In genomic region chr14:68468437-68469207, GRCh38 we compare ENCODE assay signal across 8 cellular contexts.
DNase-seq lines count a peak whose midpoint lies in the region; ATAC-seq and TF ChIP-seq lines count a peak whose summit lies in the region.

No MANE protein-coding gene starts in this region.

- no peak for TF ChIP-seq RAD21 in SK-N-SH (IDR thresholded peaks at IDR 0.05; ENCODE audit: low read length)

- H3K9me3 ChIP-seq in SK-N-SH, result no peaks in the 10 kb centered on the region
- no peaks in the 10 kb centered on the region for H3K9me3 ChIP-seq in right lobe of liver
- no peaks in the 10 kb centered on the region for H3K9me3 ChIP-seq in testis

- no peak for TF ChIP-seq EP300 in SK-N-SH (IDR thresholded peaks at IDR 0.05; ENCODE audit: borderline replicate concordance in 1 of 2, low read depth in 1 of 2, low read length in 1 of 2)

- H3K4me3 ChIP-seq in SK-N-SH (ENCODE audit: low read depth in 2 of 2, low read length in 1 of 2) (no peak overlapping the region), right lobe of liver (no peak overlapping the region), testis (no peak overlapping the region)

- TF ChIP-seq CTCF in SK-N-SH (IDR thresholded peaks at IDR 0.05), result no peak
- TF ChIP-seq CTCF in right lobe of liver (IDR thresholded peaks at IDR 0.05), result no peak
- TF ChIP-seq CTCF in testis (IDR thresholded peaks at IDR 0.05), result no peak

- WGBS in SK-N-SH (ENCODE audit: low lambda C conversion rate), result 70% methylated on average over 4 of the region's 5 CpGs
- WGBS in right lobe of liver (ENCODE audit: insufficient coverage, low coverage, low lambda C conversion rate, missing lambda C conversion rate), result 60% methylated on average over 4 of the region's 5 CpGs
- WGBS in testis, 2 donors, result 90 to 96% methylated on average over 5 of the region's 5 CpGs

- H3K9me3 Mint-ChIP-seq in activated naive CD4-positive, alpha-beta T cell treated with anti-CD3 and anti-CD28 coated beads, Interleukin-2, amount 50 U/mL, for 72 hours, result no peaks in the 10 kb centered on the region

- DNase-seq in SK-N-SH (no peak), right lobe of liver (no peak), testis (no peak), caudate nucleus (lab: John Stamatoyannopoulos, UW) (no peak)
- DNase-seq in activated naive CD4-positive, alpha-beta T cell treated with anti-CD3 and anti-CD28 coated beads, Interleukin-2, amount 50 U/mL, for 72 hours (ENCODE audit: low spot score in 2 of 2), result peak; percentile 28 to 61

- peaks cover 0 to 22% of the 10 kb centered on the region in 2 experiments for H3K4me1 ChIP-seq in SK-N-SH (ENCODE audit: control insufficient read depth in 1 of 2, insufficient read depth in 2 of 2, low read depth in 1 of 2, low read length in 1 of 2)
- peaks cover 0 to 58% (median 11%) of the 10 kb centered on the region in 4 donors for H3K4me1 ChIP-seq in right lobe of liver
- H3K4me1 ChIP-seq in testis, result peaks cover 30% of the 10 kb centered on the region

- CTCF ChIA-PET in SK-N-SH (lab: Yijun Ruan, JAX), result no interaction called here

- POLR2A ChIA-PET in SK-N-SH (lab: Yijun Ruan, JAX), result no interaction called here

- H3K79me2 ChIP-seq in SK-N-SH (ENCODE audit: insufficient read depth), result no peaks in the 10 kb centered on the region

- no peak overlapping the region for H3K4me2 ChIP-seq in SK-N-SH

- no peak overlapping the region for H2AFZ ChIP-seq in SK-N-SH (ENCODE audit: low read depth)

- H3K9me2 ChIP-seq in SK-N-SH, result no peaks in the 10 kb centered on the region

- TF ChIP-seq POLR2A in right lobe of liver (IDR thresholded peaks at IDR 0.05) (no peak), testis (IDR thresholded peaks at IDR 0.05) (no peak)

- no peaks in the 10 kb centered on the region for H3K27me3 ChIP-seq in SK-N-SH (ENCODE audit: insufficient read depth)
- H3K27me3 ChIP-seq in right lobe of liver, result no peaks in the 10 kb centered on the region
- H3K27me3 ChIP-seq in testis, result no peaks in the 10 kb centered on the region

- peaks cover 26% of the 10 kb centered on the region for H3F3A ChIP-seq in SK-N-SH (replicated peaks; ENCODE audit: insufficient read depth)

- ATAC-seq in SK-N-SH treated with all-trans-retinoic acid at 6 μM for 48 hours (no peak), right lobe of liver (peak; percentile 9 to 39 (median 16)), HG02798 (IDR thresholded peaks at IDR 0.05; ENCODE audit: poor library complexity, unreplicated experiment) (no peak), HG03521 (IDR thresholded peaks at IDR 0.05; ENCODE audit: unreplicated experiment) (no peak)
- ATAC-seq in activated naive CD4-positive, alpha-beta T cell treated with anti-CD3 and anti-CD28 coated beads, Interleukin-2, amount 50 U/mL, for 72 hours, result peak; percentile 97 to 99

- H3K27ac ChIP-seq in SK-N-SH (ENCODE audit: low read depth in 2 of 2, low read length in 1 of 2) (no peak overlapping the region), right lobe of liver (peak overlapping the region in 2 of 3 donors; percentile 32 to 49), testis (peak overlapping the region; percentile 47 to 63), caudate nucleus (ENCODE audit: low read depth, low read length) (no peak overlapping the region)

- no peak overlapping the region for H3K9ac ChIP-seq in SK-N-SH

- H4K20me1 ChIP-seq in SK-N-SH (ENCODE audit: insufficient read depth), result no peaks in the 10 kb centered on the region

- no peaks in the 10 kb centered on the region for H3K36me3 ChIP-seq in SK-N-SH (replicated peaks in 1 of 2; ENCODE audit: control insufficient read depth in 1 of 2, insufficient read depth in 2 of 2, low read length in 1 of 2)
- no peaks in the 10 kb centered on the region for H3K36me3 ChIP-seq in right lobe of liver
- no peaks in the 10 kb centered on the region for H3K36me3 ChIP-seq in testis (ENCODE audit: low read depth, missing control alignments)

- H3K27ac Mint-ChIP-seq in activated naive CD4-positive, alpha-beta T cell treated with anti-CD3 and anti-CD28 coated beads, Interleukin-2, amount 50 U/mL, for 72 hours, result peak overlapping the region in 1 of 2 donors; percentile 76

- H3K36me3 Mint-ChIP-seq in activated naive CD4-positive, alpha-beta T cell treated with anti-CD3 and anti-CD28 coated beads, Interleukin-2, amount 50 U/mL, for 72 hours, result no peaks in the 10 kb centered on the region

- intact Hi-C loops in right lobe of liver (cut with DNase I), result no loop called here
- intact Hi-C loops in testis (cut with DNase I; ENCODE audit: low total_unique reads), result no loop called here

TF ChIP-seq in SK-N-SH, 30 proteins besides CTCF, POLR2A, EP300 and RAD21:
- TF ChIP-seq JUND (IDR thresholded peaks at IDR 0.05) (0 out of 2 replicates have a peak, but pooled peaks have one; percentile 6), REST (IDR thresholded peaks at IDR 0.05; ENCODE audit: low read depth, low read length) (0 out of 2 replicates have a peak, but pooled peaks have one; percentile 44), FOXM1 (IDR thresholded peaks at IDR 0.05; ENCODE audit: low read depth) (no peak)
TF ChIP-seq in SK-N-SH: peak in this region for 2.

TF ChIP-seq in SK-N-SH treated with all-trans-retinoic acid at 6 μM for 48 hours, 23 proteins besides CTCF, POLR2A, EP300 and RAD21 (continues in another document):
- no peak for TF ChIP-seq ZFP30 (CRISPR knock-in tag; IDR thresholded peaks at IDR 0.05)
- no peak for TF ChIP-seq OSR1 (CRISPR knock-in tag; IDR thresholded peaks at IDR 0.05)
- no peak for TF ChIP-seq CSDC2 (CRISPR knock-in tag; IDR thresholded peaks at IDR 0.05)
- no peak for TF ChIP-seq POU6F1 (CRISPR knock-in tag; IDR thresholded peaks at IDR 0.05; ENCODE audit: borderline replicate concordance, low read depth)
- no peak for TF ChIP-seq TCF4 (CRISPR knock-in tag; IDR thresholded peaks at IDR 0.05; ENCODE audit: borderline replicate concordance)
- no peak for TF ChIP-seq ISL1 (CRISPR knock-in tag; IDR thresholded peaks at IDR 0.05)
- TF ChIP-seq BACH2 (CRISPR knock-in tag; IDR thresholded peaks at IDR 0.05; ENCODE audit: borderline replicate concordance), result no peak
- TF ChIP-seq ZNF8 (CRISPR knock-in tag; IDR thresholded peaks at IDR 0.05), result no peak
- TF ChIP-seq ZNF565 (CRISPR knock-in tag; conservative IDR thresholded peaks at IDR 0.05; ENCODE audit: low read depth), result no peak
- no peak for TF ChIP-seq CREB5 (CRISPR knock-in tag; IDR thresholded peaks at IDR 0.05; ENCODE audit: low read depth)
- no peak for TF ChIP-seq ESRRG (CRISPR knock-in tag; IDR thresholded peaks at IDR 0.05)
- TF ChIP-seq ZNF70 (CRISPR knock-in tag; IDR thresholded peaks at IDR 0.05), result no peak
- no peak for TF ChIP-seq PATZ1 (CRISPR knock-in tag; IDR thresholded peaks at IDR 0.05; ENCODE audit: borderline replicate concordance)
- TF ChIP-seq SNAI2 (CRISPR knock-in tag; IDR thresholded peaks at IDR 0.05), result no peak
- no peak for TF ChIP-seq TOX (CRISPR knock-in tag; IDR thresholded peaks at IDR 0.05; ENCODE audit: borderline replicate concordance)
- TF ChIP-seq PPARA (CRISPR knock-in tag; IDR thresholded peaks at IDR 0.05; ENCODE audit: borderline replicate concordance), result no peak

Comparison
In these comparisons a context has a peak if more than half of its experiments do, and no peak if none do; other contexts are left out.
1. DNase-seq: peak in activated naive CD4-positive, alpha-beta T cell treated with anti-CD3 and anti-CD28 coated beads, Interleukin-2, amount 50 U/mL, for 72 hours (2 of 2); none in SK-N-SH (single experiment), right lobe of liver (0 of 3), testis (single experiment) and caudate nucleus (0 of 61).
2. H3K27ac ChIP-seq: peak in right lobe of liver (2 of 3) and testis (2 of 2); none in SK-N-SH (0 of 2) and caudate nucleus (single experiment).
3. ATAC-seq: peak in activated naive CD4-positive, alpha-beta T cell treated with anti-CD3 and anti-CD28 coated beads, Interleukin-2, amount 50 U/mL, for 72 hours (2 of 2) and right lobe of liver (4 of 4); none in SK-N-SH treated with all-trans-retinoic acid at 6 μM for 48 hours (single experiment), HG02798 (single experiment) and HG03521 (single experiment).